In genomic region chr17:35210741-35211140, GRCh38 we compare ENCODE assay signal across 15 cellular contexts. TPM values are rescaled to one million over a fixed set of nuclear protein-coding genes. Genes with fewer than 3 reads are reported as not detected.
A peak's percentile ranks its signal among the peaks of the same experiment; 100 is the strongest.
DNase-seq lines count a peak whose midpoint lies in the region; ATAC-seq and TF ChIP-seq lines count a peak whose summit lies in the region.
"Had no signal": no experiment of that assay in that cellular context is flagged by ENCODE, and none has a peak within 500 bp of the region (broad histone marks: within the 10 kb centered on the region; RNA-seq: fewer than 3 reads in every experiment).

No MANE protein-coding gene starts in this region.

- WGBS in neuronal stem cell (ENCODE audit: extremely low coverage in 2 of 2, insufficient read length in 2 of 2, insufficient replicate concordance in 1 of 2), 2 donors, result no CpG with 5 or more reads among the region's 7 CpGs

- H3K14ac ChIP-seq in neuronal stem cell (ENCODE audit: low read length), result no peak overlapping the region

- no peaks in the 10 kb centered on the region for H3K9me3 ChIP-seq in CD4-positive, alpha-beta T cell (ENCODE audit: control insufficient read depth, low read length)
- no peaks in the 10 kb centered on the region for H3K9me3 ChIP-seq in naive thymus-derived CD4-positive, alpha-beta T cell (ENCODE audit: control insufficient read depth in 2 of 3, low read length in 3 of 3)
- no peaks in the 10 kb centered on the region for H3K9me3 ChIP-seq in neuronal stem cell (replicated peaks in 1 of 2; ENCODE audit: control insufficient read depth in 2 of 2, insufficient read depth in 1 of 2, low read depth in 1 of 2, low read length in 2 of 2)
- H3K9me3 ChIP-seq: BE2C had no signal

- peak in 1 of 2 donors; percentile 43 for DNase-seq in activated T-cell treated with anti-CD3 and anti-CD28 coated beads, Interleukin-2, amount 50 U/mL, for 72 hours
- no peak for DNase-seq in activated T-cell treated with anti-CD3 and anti-CD28 coated beads, Interleukin-2, amount 50 U/mL, for 48 hours
- peak in 6 of 10 experiments; percentile 17 to 50 (median 31) for DNase-seq in CD4-positive, alpha-beta T cell
- DNase-seq in activated CD4-positive, alpha-beta T cell treated with anti-CD3 and anti-CD28 coated beads, Interleukin-2, amount 10 ng/mL, durations not matched to agents 24 days and 14 days, result peak; percentile 73
- peak in 7 of 9 donors; percentile 65 to 78 (median 71) for DNase-seq in naive thymus-derived CD4-positive, alpha-beta T cell
- DNase-seq in RKO (ENCODE audit: low spot score) (no peak), neuronal stem cell (ENCODE audit: low spot score) (no peak)
- DNase-seq: BE2C, MV-4-11, NCI-H1417 treated with DMSO at 0.1 percent for 48 hours, NCI-H2029, NCI-H2171 treated with DMSO at 0.1 percent for 48 hours, NCI-H510A had no signal

- H3K4me2 ChIP-seq in neuronal stem cell (ENCODE audit: insufficient read depth, low read length, poor library complexity, severe bottlenecking), result no peak overlapping the region

- no peak overlapping the region for H3K9ac ChIP-seq in neuronal stem cell (ENCODE audit: low read depth, low read length, poor library complexity)

- H3K4me3 Mint-ChIP-seq in activated T-cell treated with anti-CD3 and anti-CD28 coated beads, Interleukin-2, amount 50 U/mL, for 72 hours, result peak overlapping the region; percentile 16 to 43
- H3K4me3 Mint-ChIP-seq in CD4-positive, alpha-beta T cell, result peak overlapping the region; percentile 31
- H3K4me3 Mint-ChIP-seq in activated CD4-positive, alpha-beta T cell treated with anti-CD3 and anti-CD28 coated beads, Interleukin-2, amount 10 ng/mL, durations not matched to agents 24 days and 14 days, result peak overlapping the region; percentile 22
- H3K4me3 Mint-ChIP-seq in naive thymus-derived CD4-positive, alpha-beta T cell, result peak overlapping the region; percentile 36 to 91 (median 58)

- POLR2A ChIA-PET in CD4-positive, alpha-beta T cell (lab: Charles Lee), result interaction anchor here (0.9 to 8.7 kb wide), 6 partner anchors 22 to 326 kb away, joined by 3 to 440 read pairs (median 3); partner anchors contain the start of gene SLFN5
- POLR2A ChIA-PET in naive thymus-derived CD4-positive, alpha-beta T cell (lab: Charles Lee), result interaction anchor here (0.5 to 9.4 kb wide), 15 partner anchors 10 to 368 kb away, joined by 3 to 459 read pairs (median 4); partner anchors contain the start of gene SLFN5

- H3K23ac ChIP-seq in neuronal stem cell (ENCODE audit: low read depth, low read length, poor library complexity), result no peak overlapping the region

- CTCF ChIA-PET in CD4-positive, alpha-beta T cell (lab: Charles Lee), result interaction anchor here (0.6 to 1.2 kb wide), 5 partner anchors 11 to 45 kb away, joined by 3 to 4 read pairs (median 3); partner anchors contain the start of gene SLFN5
- CTCF ChIA-PET in naive thymus-derived CD4-positive, alpha-beta T cell (lab: Charles Lee), result interaction anchor here (0.6 to 1.5 kb wide), 3 partner anchors 25 to 33 kb away, joined by 3 to 13 read pairs (median 6); no protein-coding TSS in a partner anchor

- no peak overlapping the region for H2BK12ac ChIP-seq in neuronal stem cell (ENCODE audit: low read length)

- TF ChIP-seq CTCF in CD4-positive, alpha-beta T cell (IDR thresholded peaks at IDR 0.05), result peak; percentile 16

- ATAC-seq in activated T-cell treated with anti-CD3 and anti-CD28 coated beads, Interleukin-2, amount 50 U/mL, for 72 hours (replicated peaks in 1 of 2), result peak in 1 of 2 donors; percentile 17
- ATAC-seq in CD4-positive, alpha-beta T cell (ENCODE audit: poor library complexity), result no peak
- ATAC-seq in naive thymus-derived CD4-positive, alpha-beta T cell, result peak; percentile 20
- ATAC-seq: Panc1 had no signal

- H3K27ac Mint-ChIP-seq in activated T-cell treated with anti-CD3 and anti-CD28 coated beads, Interleukin-2, amount 50 U/mL, for 72 hours, result no peak overlapping the region
- H3K27ac Mint-ChIP-seq in CD4-positive, alpha-beta T cell, result peak overlapping the region; percentile 91
- H3K27ac Mint-ChIP-seq in activated CD4-positive, alpha-beta T cell treated with anti-CD3 and anti-CD28 coated beads, Interleukin-2, amount 10 ng/mL, durations not matched to agents 24 days and 14 days, result no peak overlapping the region
- H3K27ac Mint-ChIP-seq in naive thymus-derived CD4-positive, alpha-beta T cell, result peak overlapping the region; percentile 44 to 99 (median 92)

- no peak overlapping the region for H2BK5ac ChIP-seq in neuronal stem cell (ENCODE audit: low read length)

- no peaks in the 10 kb centered on the region for H3K36me3 ChIP-seq in naive thymus-derived CD4-positive, alpha-beta T cell (ENCODE audit: control insufficient read depth in 2 of 3, insufficient read depth in 3 of 3, low read length in 3 of 3)
- H3K36me3 ChIP-seq in neuronal stem cell (replicated peaks in 1 of 2; ENCODE audit: control insufficient read depth in 2 of 2, insufficient read depth in 2 of 2, low read length in 2 of 2), result no peaks in the 10 kb centered on the region
- H3K36me3 ChIP-seq: BE2C had no signal

- intact Hi-C loops in CD4-positive, alpha-beta T cell (cut with DNase I, micrococcal nuclease), result no loop called here
- intact Hi-C loops in activated CD4-positive, alpha-beta T cell treated with anti-CD3 and anti-CD28 coated beads, Interleukin-2, amount 10 ng/mL, durations not matched to agents 24 days and 14 days (cut with micrococcal nuclease), result no loop called here
- intact Hi-C loops in naive thymus-derived CD4-positive, alpha-beta T cell (cut with micrococcal nuclease), result no loop called here

- H3K4me1 Mint-ChIP-seq in activated T-cell treated with anti-CD3 and anti-CD28 coated beads, Interleukin-2, amount 50 U/mL, for 72 hours (ENCODE audit: low read depth), result peaks cover 68% of the 10 kb centered on the region
- H3K4me1 Mint-ChIP-seq in CD4-positive, alpha-beta T cell (ENCODE audit: low read depth), result peaks cover 90% of the 10 kb centered on the region
- H3K4me1 Mint-ChIP-seq in activated CD4-positive, alpha-beta T cell treated with anti-CD3 and anti-CD28 coated beads, Interleukin-2, amount 10 ng/mL, durations not matched to agents 24 days and 14 days, result peaks cover 52% of the 10 kb centered on the region
- peaks cover 56 to 86% (median 80%) of the 10 kb centered on the region in 7 donors for H3K4me1 Mint-ChIP-seq in naive thymus-derived CD4-positive, alpha-beta T cell

- H3K4ac ChIP-seq in neuronal stem cell (ENCODE audit: low read length), result no peak overlapping the region

- no peak overlapping the region for H2BK15ac ChIP-seq in neuronal stem cell (ENCODE audit: low read length)

- peaks cover 0 to 3% of the 10 kb centered on the region in 2 donors for H3K9me3 Mint-ChIP-seq in activated T-cell treated with anti-CD3 and anti-CD28 coated beads, Interleukin-2, amount 50 U/mL, for 72 hours
- H3K9me3 Mint-ChIP-seq in CD4-positive, alpha-beta T cell, result peaks cover 7% of the 10 kb centered on the region
- peaks cover 21% of the 10 kb centered on the region for H3K9me3 Mint-ChIP-seq in activated CD4-positive, alpha-beta T cell treated with anti-CD3 and anti-CD28 coated beads, Interleukin-2, amount 10 ng/mL, durations not matched to agents 24 days and 14 days
- H3K9me3 Mint-ChIP-seq in naive thymus-derived CD4-positive, alpha-beta T cell, result peaks cover 0 to 22% (median 0%) of the 10 kb centered on the region in 11 donors

- no peaks in the 10 kb centered on the region for H3K79me1 ChIP-seq in neuronal stem cell (ENCODE audit: low read depth, low read length)

- H3K4me3 ChIP-seq in naive thymus-derived CD4-positive, alpha-beta T cell (ENCODE audit: low read length), result no peak overlapping the region
- H3K4me3 ChIP-seq in neuronal stem cell (ENCODE audit: low read length in 2 of 2), result no peak overlapping the region

- H3K4me1 ChIP-seq in naive thymus-derived CD4-positive, alpha-beta T cell (ENCODE audit: control insufficient read depth in 2 of 2, insufficient read depth in 2 of 2, low read length in 2 of 2), result peaks cover 49 to 51% of the 10 kb centered on the region in 2 donors
- H3K4me1 ChIP-seq in neuronal stem cell (ENCODE audit: control insufficient read depth in 2 of 2, insufficient read depth in 1 of 2, low read depth in 1 of 2, low read length in 2 of 2), result no peaks in the 10 kb centered on the region
- H3K4me1 ChIP-seq: BE2C had no signal

- no peak overlapping the region for H2AFZ ChIP-seq in neuronal stem cell (ENCODE audit: low read length)

- no peak overlapping the region for H4K8ac ChIP-seq in neuronal stem cell (ENCODE audit: low read depth, low read length)

- no peak overlapping the region for H2BK120ac ChIP-seq in neuronal stem cell (ENCODE audit: low read depth, low read length)

- no peaks in the 10 kb centered on the region for H3K27me3 ChIP-seq in CD4-positive, alpha-beta T cell (ENCODE audit: control insufficient read depth, insufficient read depth, low read length)
- H3K27me3 ChIP-seq in naive thymus-derived CD4-positive, alpha-beta T cell (ENCODE audit: control insufficient read depth in 2 of 2, insufficient read depth in 2 of 2, low read length in 2 of 2), result no peaks in the 10 kb centered on the region
- peaks cover 0 to 13% (median 0%) of the 10 kb centered on the region in 3 experiments for H3K27me3 ChIP-seq in neuronal stem cell (ENCODE audit: control insufficient read depth in 3 of 3, insufficient read depth in 3 of 3, low read depth in 1 of 3, low read length in 3 of 3)

- H3K27me3 Mint-ChIP-seq in activated T-cell treated with anti-CD3 and anti-CD28 coated beads, Interleukin-2, amount 50 U/mL, for 72 hours (ENCODE audit: low read depth), result no peaks in the 10 kb centered on the region
- no peaks in the 10 kb centered on the region for H3K27me3 Mint-ChIP-seq in CD4-positive, alpha-beta T cell
- no peaks in the 10 kb centered on the region for H3K27me3 Mint-ChIP-seq in activated CD4-positive, alpha-beta T cell treated with anti-CD3 and anti-CD28 coated beads, Interleukin-2, amount 10 ng/mL, durations not matched to agents 24 days and 14 days
- H3K27me3 Mint-ChIP-seq in naive thymus-derived CD4-positive, alpha-beta T cell, result no peaks in the 10 kb centered on the region

- no peak overlapping the region for H2AK5ac ChIP-seq in neuronal stem cell (ENCODE audit: low read depth, low read length)

- H3K27ac ChIP-seq in CD4-positive, alpha-beta T cell (ENCODE audit: low read depth, low read length), result no peak overlapping the region
- no peak overlapping the region for H3K27ac ChIP-seq in naive thymus-derived CD4-positive, alpha-beta T cell (ENCODE audit: low read depth, low read length)
- no peak overlapping the region for H3K27ac ChIP-seq in neuronal stem cell (replicated peaks; ENCODE audit: low read length)

- peaks cover 1 to 5% of the 10 kb centered on the region in 2 donors for H3K36me3 Mint-ChIP-seq in activated T-cell treated with anti-CD3 and anti-CD28 coated beads, Interleukin-2, amount 50 U/mL, for 72 hours (ENCODE audit: insufficient read depth in 2 of 2)
- H3K36me3 Mint-ChIP-seq in CD4-positive, alpha-beta T cell (ENCODE audit: low read depth), result peaks cover 12% of the 10 kb centered on the region
- peaks cover 12% of the 10 kb centered on the region for H3K36me3 Mint-ChIP-seq in activated CD4-positive, alpha-beta T cell treated with anti-CD3 and anti-CD28 coated beads, Interleukin-2, amount 10 ng/mL, durations not matched to agents 24 days and 14 days (ENCODE audit: low read depth)
- H3K36me3 Mint-ChIP-seq in naive thymus-derived CD4-positive, alpha-beta T cell, result peaks cover 0 to 38% (median 3%) of the 10 kb centered on the region in 5 donors

- H3K18ac ChIP-seq in neuronal stem cell (ENCODE audit: low read length), result no peak overlapping the region

- no peak overlapping the region for H4K91ac ChIP-seq in neuronal stem cell (ENCODE audit: low read depth, low read length, poor library complexity)

RNA-seq across cellular contexts. Expression of gene SLC35G3, which starts 16.5 kb away (rescaled TPM):
- total RNA-seq in activated T-cell treated with anti-CD3 and anti-CD28 coated beads, Interleukin-2, amount 50 U/mL, for 72 hours, result not detected
- total RNA-seq in CD4-positive, alpha-beta T cell, result not detected
- 0.09 TPM in 1 of 2 replicates, not detected in the other for total RNA-seq in activated CD4-positive, alpha-beta T cell treated with anti-CD3 and anti-CD28 coated beads, Interleukin-2, amount 10 ng/mL, durations not matched to agents 24 days and 14 days
- total RNA-seq in naive thymus-derived CD4-positive, alpha-beta T cell, result not detected
- polyA plus RNA-seq in naive thymus-derived CD4-positive, alpha-beta T cell, result not detected
- not detected for polyA plus RNA-seq in neuronal stem cell (2013, experiment 1 of 2)
- polyA plus RNA-seq in neuronal stem cell (2013, experiment 2 of 2), result not detected
- total RNA-seq: H1 had no signal
- polyA plus RNA-seq: H1 had no signal

RNA-seq across cellular contexts. Expression of gene SLFN5, which starts 32.1 kb away (rescaled TPM):
- total RNA-seq in activated T-cell treated with anti-CD3 and anti-CD28 coated beads, Interleukin-2, amount 50 U/mL, for 72 hours, result 10 to 100 TPM; 53.8 to 70.3 TPM
- total RNA-seq in CD4-positive, alpha-beta T cell, result 10 to 100 TPM; 28.5 to 32.7 TPM
- 6.9 and 8.9 TPM in 2 replicates for total RNA-seq in activated CD4-positive, alpha-beta T cell treated with anti-CD3 and anti-CD28 coated beads, Interleukin-2, amount 10 ng/mL, durations not matched to agents 24 days and 14 days
- total RNA-seq in naive thymus-derived CD4-positive, alpha-beta T cell, result 100 to 1,000 TPM in 4 of 5 experiments, 10 to 100 TPM in 1; 80.0 to 199 (median 133) TPM
- polyA plus RNA-seq in naive thymus-derived CD4-positive, alpha-beta T cell, result 100 to 1,000 TPM; 103 to 169 TPM
- 2.3 TPM for polyA plus RNA-seq in neuronal stem cell (2013, experiment 1 of 2)
- 2.1 TPM for polyA plus RNA-seq in neuronal stem cell (2013, experiment 2 of 2)

Comparison
In these comparisons a context has a peak if more than half of its experiments do, and no peak if none do; other contexts are left out.
1. DNase-seq: peak in CD4-positive, alpha-beta T cell (6 of 10), activated CD4-positive, alpha-beta T cell treated with anti-CD3 and anti-CD28 coated beads, Interleukin-2, amount 10 ng/mL, durations not matched to agents 24 days and 14 days (single experiment) and naive thymus-derived CD4-positive, alpha-beta T cell (7 of 9); none in activated T-cell treated with anti-CD3 and anti-CD28 coated beads, Interleukin-2, amount 50 U/mL, for 48 hours (0 of 2), RKO (single experiment) and neuronal stem cell (single experiment).
2. H3K27ac Mint-ChIP-seq: peak in CD4-positive, alpha-beta T cell (single experiment) and naive thymus-derived CD4-positive, alpha-beta T cell (9 of 9); none in activated T-cell treated with anti-CD3 and anti-CD28 coated beads, Interleukin-2, amount 50 U/mL, for 72 hours (single experiment) and activated CD4-positive, alpha-beta T cell treated with anti-CD3 and anti-CD28 coated beads, Interleukin-2, amount 10 ng/mL, durations not matched to agents 24 days and 14 days (single experiment).
3. Peak in every context shown above with its lines, with median percentiles within 50 percentile points of each other: H3K4me3 Mint-ChIP-seq.